12 cellular contexts compared by ENCODE assay signal in the genomic region with DNA sequence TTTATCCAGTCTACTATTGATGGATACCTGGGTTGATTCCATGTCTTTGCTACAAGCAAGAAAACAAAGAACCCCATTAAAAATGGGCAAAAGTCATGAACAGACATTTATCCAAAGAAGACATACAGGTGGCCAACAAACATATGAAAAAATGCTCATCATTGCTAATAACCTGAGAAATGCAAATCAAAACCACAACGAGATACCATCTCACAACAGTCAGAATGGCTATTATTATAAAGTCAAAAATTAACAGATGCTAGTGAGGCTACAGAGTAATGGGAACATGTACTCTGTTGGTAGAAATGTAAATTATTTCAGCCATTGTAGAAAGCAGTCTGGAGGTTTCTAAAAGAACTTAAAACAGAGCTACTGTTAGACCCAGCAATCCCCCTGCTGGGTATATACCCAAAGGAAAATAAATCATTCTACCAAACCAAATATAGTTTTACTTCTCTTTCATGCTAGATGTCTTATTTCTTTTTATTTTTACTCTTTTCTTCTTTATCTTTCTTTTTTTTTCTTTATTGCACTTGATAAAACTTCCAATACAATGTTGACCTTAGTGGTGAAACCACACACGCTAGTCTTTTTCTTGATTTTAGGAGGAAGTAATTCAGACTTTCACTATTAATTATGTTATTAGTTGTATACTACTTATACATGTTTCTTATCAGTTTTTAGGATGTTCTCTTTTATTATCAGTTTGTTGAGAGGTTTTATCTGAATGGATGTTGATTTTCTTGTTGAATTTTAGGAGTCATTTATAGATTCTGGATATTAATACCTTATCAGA. TPM values are rescaled to one million over a fixed set of nuclear protein-coding genes. Genes with fewer than 3 reads are reported as not detected.
A peak's percentile ranks its signal among the peaks of the same experiment; 100 is the strongest.
DNase-seq lines count a peak whose midpoint lies in the region; ATAC-seq and TF ChIP-seq lines count a peak whose summit lies in the region.
"Had no signal": no experiment of that assay in that cellular context is flagged by ENCODE, and none has a peak within 500 bp of the region (broad histone marks: within the 10 kb centered on the region; RNA-seq: fewer than 3 reads in every experiment).

No MANE protein-coding gene starts in this region.

- H3K4me3 Mint-ChIP-seq in T-helper 17 cell, result no peak overlapping the region
- H3K4me3 Mint-ChIP-seq: activated CD4-positive, alpha-beta T cell treated with anti-CD3 and anti-CD28 coated beads, Interleukin-2, amount 10 ng/mL, durations not matched to agents 24 days and 14 days had no signal

- H3K9me3 ChIP-seq in T-helper 17 cell (ENCODE audit: control insufficient read depth, low read length, poor library complexity, severe bottlenecking), result no peaks in the 10 kb centered on the region

- no peak for TF ChIP-seq CTCF in RWPE1 (conservative IDR thresholded peaks at IDR 0.05; ENCODE audit: low read depth)

- CTCF ChIA-PET in RWPE1 (lab: Yijun Ruan, JAX), result interaction anchor here (0.7 kb wide), 1 partner anchor 24 kb away, joined by 3 read pairs; no protein-coding TSS in a partner anchor

- peaks cover 27% of the 10 kb centered on the region for H3K4me1 Mint-ChIP-seq in T-helper 17 cell

- no peak for DNase-seq in T-helper 17 cell
- DNase-seq in NCI-H2171 (lab: John Stamatoyannopoulos, UW), result no peak
- no peak for DNase-seq in NCI-H1694 treated with DMSO at 0.1 percent for 48 hours (lab: John Stamatoyannopoulos, UW)
- no peak for DNase-seq in iPS-NIHi11 (ENCODE audit: low spot score)
- no peak for DNase-seq in RWPE1 (ENCODE audit: low spot score)
- DNase-seq: activated CD4-positive, alpha-beta T cell treated with anti-CD3 and anti-CD28 coated beads, Interleukin-2, amount 10 ng/mL, durations not matched to agents 24 days and 14 days; NCI-H524 treated with DMSO at 0.1 percent for 48 hours had no signal

- peaks cover 10% of the 10 kb centered on the region for H3K36me3 Mint-ChIP-seq in T-helper 17 cell (ENCODE audit: low read depth)

- H3K27ac ChIP-seq in RWPE1, result no peak overlapping the region
- H3K27ac ChIP-seq: C4-2B had no signal

- peak overlapping the region; percentile 88 for H3K27ac Mint-ChIP-seq in T-helper 17 cell
- H3K27ac Mint-ChIP-seq: activated CD4-positive, alpha-beta T cell treated with anti-CD3 and anti-CD28 coated beads, Interleukin-2, amount 10 ng/mL, durations not matched to agents 24 days and 14 days had no signal

- POLR2A ChIA-PET in RWPE1 (lab: Yijun Ruan, JAX; ENCODE audit: low non-redundant PET), result no interaction called here

- peak; percentile 79 for ATAC-seq in GM18502 (IDR thresholded peaks at IDR 0.05; ENCODE audit: poor library complexity, unreplicated experiment)
- peak; percentile 61 for ATAC-seq in GM19438 (IDR thresholded peaks at IDR 0.05; ENCODE audit: low read depth, unreplicated experiment)
- ATAC-seq in HG02973 (IDR thresholded peaks at IDR 0.05; ENCODE audit: unreplicated experiment), result peak; percentile 71
- ATAC-seq in T-helper 17 cell, result no peak

- H3K27me3 Mint-ChIP-seq in T-helper 17 cell, result no peaks in the 10 kb centered on the region
- H3K27me3 Mint-ChIP-seq: activated CD4-positive, alpha-beta T cell treated with anti-CD3 and anti-CD28 coated beads, Interleukin-2, amount 10 ng/mL, durations not matched to agents 24 days and 14 days had no signal

RNA-seq across cellular contexts. Expression of a gene that starts 14.3 kb away (rescaled TPM):
- total RNA-seq in T-helper 17 cell, result 100 to 1,000 TPM; 273 to 293 TPM

RNA-seq across cellular contexts. Expression of a gene that starts 19.1 kb away (rescaled TPM):
- total RNA-seq in T-helper 17 cell, result 10 to 100 TPM in 1 of 2 donors, 1 to 10 TPM in 1; 9.9 to 10.4 TPM

RNA-seq across cellular contexts. Expression of a gene that starts 32.3 kb away (rescaled TPM):
- under 1 TPM in 1 of 2 donors, not detected in 1; 0.20 TPM for total RNA-seq in T-helper 17 cell
- total RNA-seq: lung microvascular endothelial cell had no signal

RNA-seq across cellular contexts. Expression of a gene that starts 50.1 kb away (rescaled TPM):
- 1 to 10 TPM; 1.3 to 1.4 TPM for total RNA-seq in T-helper 17 cell
- total RNA-seq: activated CD4-positive, alpha-beta T cell treated with anti-CD3 and anti-CD28 coated beads, Interleukin-2, amount 10 ng/mL, durations not matched to agents 24 days and 14 days; lung microvascular endothelial cell had no signal
